ENCODE assay signal across 8 cellular contexts in the genomic region with DNA sequence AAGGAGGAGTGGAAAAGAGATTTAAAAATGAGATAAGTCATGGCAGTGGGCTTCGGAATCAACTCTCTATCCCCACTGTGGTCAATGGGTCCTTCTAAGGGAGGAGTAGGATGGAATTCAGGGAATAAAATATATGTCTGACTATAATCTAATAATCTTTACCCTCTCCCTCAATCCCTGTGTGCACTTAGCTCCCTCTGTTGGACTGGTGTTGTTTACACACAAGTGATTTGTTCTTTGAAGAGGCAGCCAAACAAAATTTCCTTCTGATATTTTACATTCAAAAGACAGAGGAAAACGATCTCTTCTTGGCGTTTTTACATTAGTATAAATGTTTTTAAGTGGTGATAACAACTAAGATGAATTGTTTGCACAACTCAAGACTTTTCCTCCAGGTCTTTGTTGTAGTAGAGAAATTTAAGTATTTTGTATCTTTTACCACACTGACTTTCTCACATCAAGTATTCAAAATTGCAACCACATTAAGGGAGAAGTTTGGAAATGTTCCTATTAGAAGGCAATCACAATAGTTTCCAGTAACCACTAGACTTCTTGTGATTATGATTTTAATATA.
A peak's percentile ranks its signal among the peaks of the same experiment; 100 is the strongest.
DNase-seq lines count a peak whose midpoint lies in the region; ATAC-seq, FAIRE-seq and TF ChIP-seq lines count a peak whose summit lies in the region.

No MANE protein-coding gene starts in this region.

- DNase-seq in AG04449 (ENCODE audit: low read depth, low spot score) (no peak), H54 (ENCODE audit: insufficient read length, low spot score) (no peak), RPMI7951 (ENCODE audit: low read depth) (peak; percentile 18), foreskin melanocyte (peak; percentile 29), omental fat pad (ENCODE audit: low spot score) (no peak), head of caudate nucleus (no peak)

- intact Hi-C loops in head of caudate nucleus (cut with DNase I), result no loop called here

- TF ChIP-seq CTCF in AG04449 (IDR thresholded peaks at IDR 0.05; ENCODE audit: insufficient read depth, low read length, missing control alignments) (peak; percentile 49), omental fat pad (IDR thresholded peaks at IDR 0.05) (no peak)

- no peak overlapping the region for H3K4me3 ChIP-seq in AG04449 (ENCODE audit: low read depth, low read length)

- FAIRE-seq in H54 (lab: Jason Lieb, UNC), result peak; percentile 33

- CTCF ChIA-PET in AG04449 (lab: Yijun Ruan, JAX), result interaction anchor here (1.1 to 1.7 kb wide), 7 partner anchors 8 to 640 kb away, joined by 3 to 5 read pairs (median 3); no protein-coding TSS in a partner anchor

- no peak for TF ChIP-seq POLR2A in H54 (IDR thresholded peaks at IDR 0.05; ENCODE audit: low read depth, low read length)

- ATAC-seq in GM21381 (IDR thresholded peaks at IDR 0.05; ENCODE audit: unreplicated experiment) (no peak), omental fat pad (ENCODE audit: low FRiP score) (no peak), GM19463 (IDR thresholded peaks at IDR 0.05; ENCODE audit: unreplicated experiment) (no peak)

- POLR2A ChIA-PET in AG04449 (lab: Yijun Ruan, JAX), result no interaction called here

Comparison
In these comparisons a context has a peak if more than half of its experiments do, and no peak if none do; other contexts are left out.
1. DNase-seq: peak in RPMI7951 (single experiment) and foreskin melanocyte (single experiment); none in AG04449 (single experiment), H54 (single experiment), omental fat pad (single experiment) and head of caudate nucleus (0 of 42).